ENCODE assay signal across 25 cellular contexts in the genomic region with DNA sequence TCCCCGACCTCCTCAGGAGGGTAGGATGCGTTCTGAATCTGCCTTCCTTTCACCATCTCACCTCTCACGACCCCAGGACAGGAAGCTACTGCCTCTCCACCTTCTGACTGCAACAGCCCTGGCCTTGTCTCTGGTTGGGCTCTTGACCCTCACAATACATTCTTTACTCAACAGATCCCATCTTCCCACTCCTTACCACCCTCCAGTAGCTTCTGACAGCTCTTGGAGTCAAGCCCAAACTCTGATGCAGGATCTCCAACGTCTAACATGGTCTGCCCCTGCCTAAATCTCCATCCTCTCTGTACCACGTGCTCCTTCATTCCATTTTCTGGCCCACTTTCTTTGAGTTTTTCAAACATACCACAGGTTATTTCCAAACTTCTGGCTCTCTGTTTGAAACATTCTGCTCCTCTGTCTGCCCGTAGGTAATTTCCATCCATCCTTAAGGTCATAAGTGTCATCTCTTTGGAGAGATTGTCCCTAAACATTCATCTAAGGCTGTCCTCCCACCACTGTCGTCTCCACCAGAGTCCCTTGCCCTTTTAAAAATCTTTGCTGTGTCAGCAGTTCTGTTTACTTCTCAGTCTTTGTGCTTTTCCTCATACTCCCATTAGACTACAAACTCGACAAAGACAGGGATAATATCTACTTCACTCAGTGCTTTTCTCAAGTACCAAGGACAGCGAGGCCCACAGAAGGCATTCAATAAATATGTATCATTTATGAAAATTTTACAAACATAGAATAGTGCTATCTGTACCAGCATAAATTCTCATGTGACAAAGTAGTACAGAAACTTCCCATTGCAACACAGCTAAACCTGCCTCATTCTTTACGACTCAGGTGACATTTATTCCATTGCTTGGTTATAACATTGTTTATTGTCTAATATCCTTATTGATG.
"Had no signal": no experiment of that assay in that cellular context is flagged by ENCODE, and none has a peak within 500 bp of the region (broad histone marks: within the 10 kb centered on the region; RNA-seq: fewer than 3 reads in every experiment).

No MANE protein-coding gene starts in this region.

- ATAC-seq: activated CD4-positive, alpha-beta T cell treated with anti-CD3 and anti-CD28 coated beads for 36 hours; activated CD8-positive, alpha-beta T cell treated with anti-CD3 and anti-CD28 coated beads, Interleukin-2, amount 10 ng/mL, durations not matched to agents 7 days and 5 days; activated T-cell treated with anti-CD3 and anti-CD28 coated beads, Interleukin-2, amount 50 U/mL, for 72 hours; body of pancreas; left ventricle myocardium superior; pancreas; stimulated activated naive B cell treated with anti-CD40 and anti-IgM and Interleukin-4, amounts not matched to agents 10 μg/mL and 1 μg/mL and 100 μg/mL, for 72 hours had no signal

- H3K4me3 ChIP-seq: body of pancreas, colonic mucosa, pancreas, prostate gland, stomach, suprapubic skin, uterus had no signal

- H3K36me3 ChIP-seq: colonic mucosa, pancreas, prostate gland, suprapubic skin, uterus had no signal

- DNase-seq: activated CD4-positive, alpha-beta T cell treated with anti-CD3 and anti-CD28 coated beads for 36 hours; activated CD4-positive, CD25-positive, alpha-beta regulatory T cell; activated CD8-positive, alpha-beta T cell treated with anti-CD3 and anti-CD28 coated beads, Interleukin-2, amount 10 ng/mL, durations not matched to agents 7 days and 5 days; activated naive CD4-positive, alpha-beta T cell treated with Interleukin-2 at 50 U/mL for 16 hours; activated T-cell treated with anti-CD3 and anti-CD28 coated beads for 4 hours; activated T-cell treated with anti-CD3 and anti-CD28 coated beads, Interleukin-2, amount 50 U/mL, for 72 hours; aorta; body of pancreas; colonic mucosa; effector memory CD4-positive, alpha-beta T cell; glutamatergic neuron; left ventricle myocardium superior; naive B cell; nephron progenitor cell; pancreas; retina; stimulated activated CD4-positive, alpha-beta T cell treated with anti-CD3 and anti-CD28 coated beads, Interleukin-15, amount 100 ng/mL, for 24 hours; stimulated activated CD4-positive, alpha-beta T cell treated with anti-CD3 and anti-CD28 coated beads, Interleukin-2, amount 100 ng/mL, for 24 hours; stimulated activated naive B cell treated with anti-CD40 and anti-IgM and Interleukin-4, amounts not matched to agents 10 μg/mL and 1 μg/mL and 100 μg/mL, for 72 hours; stomach; uterus had no signal

- H3K4me1 ChIP-seq: body of pancreas, colonic mucosa, pancreas, prostate gland, stomach, suprapubic skin, uterus had no signal

- H3K9me3 ChIP-seq: colonic mucosa, pancreas, prostate gland had no signal

- H3K27ac ChIP-seq: body of pancreas, colonic mucosa, pancreas, prostate gland, stomach, suprapubic skin, uterus had no signal

- FAIRE-seq: frontal cortex, islet of Langerhans, pancreas had no signal

- H3K27me3 ChIP-seq: body of pancreas, colonic mucosa, pancreas, uterus had no signal
